Comparison of ENCODE assay signal across 10 cellular contexts in the genomic region with DNA sequence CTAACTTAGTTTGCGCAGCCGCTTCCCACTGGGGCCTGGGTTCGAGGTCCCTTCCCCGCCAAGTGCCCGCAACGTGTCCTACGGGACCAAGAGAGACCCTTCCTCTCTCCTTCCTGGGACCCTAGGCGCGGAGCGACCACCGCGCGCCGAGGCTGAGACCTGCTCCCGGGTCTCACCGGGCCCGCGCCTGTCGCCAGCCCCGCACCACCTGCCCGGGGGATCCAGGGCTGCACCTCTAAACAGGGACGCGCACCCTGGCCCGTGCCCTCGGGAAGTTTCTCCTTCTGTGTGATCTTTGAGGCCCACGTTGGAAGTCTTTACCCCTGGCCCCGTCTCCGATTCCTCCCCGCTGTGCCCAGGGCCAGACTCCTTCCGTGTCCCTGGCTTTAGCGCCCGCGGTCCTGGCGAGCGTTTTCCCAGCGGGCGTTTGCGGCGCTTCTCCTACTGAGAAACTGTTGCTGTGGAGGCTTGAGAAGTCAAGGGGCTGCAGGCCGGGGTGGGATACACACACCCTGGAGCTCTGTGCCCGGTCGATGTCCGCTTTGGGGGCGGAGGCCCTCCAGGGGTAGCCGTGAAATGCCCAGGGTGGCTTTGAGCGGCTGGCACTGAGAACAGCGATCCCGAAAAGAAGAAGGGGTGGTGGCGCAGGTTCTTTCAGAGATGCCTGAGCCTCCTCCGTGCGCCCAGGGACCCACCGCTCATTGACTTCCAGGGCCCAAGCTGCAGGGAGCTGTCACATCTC. TPM values are rescaled to one million over a fixed set of nuclear protein-coding genes. Genes with fewer than 3 reads are reported as not detected.
DNase-seq lines count a peak whose midpoint lies in the region; ATAC-seq, FAIRE-seq and TF ChIP-seq lines count a peak whose summit lies in the region.
"Had no signal": no experiment of that assay in that cellular context is flagged by ENCODE, and none has a peak within 500 bp of the region (broad histone marks: within the 10 kb centered on the region; RNA-seq: fewer than 3 reads in every experiment).

No MANE protein-coding gene starts in this region.

- peaks cover 12% of the 10 kb centered on the region for H3K4me1 Mint-ChIP-seq in WTC11

- H3K9me3 Mint-ChIP-seq in WTC11: no peaks in the 10 kb centered on the region

- H3K27ac Mint-ChIP-seq in WTC11: no peak overlapping the region

- no peak for FAIRE-seq in small intestine (lab: Jason Lieb, UNC)

- H3K9me3 ChIP-seq in gastrocnemius medialis: no peaks in the 10 kb centered on the region
- no peaks in the 10 kb centered on the region for H3K9me3 ChIP-seq in small intestine (ENCODE audit: control insufficient read depth, low read depth)

- no peak overlapping the region for H3K27ac ChIP-seq in gastrocnemius medialis
- no peak overlapping the region for H3K27ac ChIP-seq in small intestine (ENCODE audit: low read depth in 1 of 2, low read length in 1 of 2)

- POLR2A ChIA-PET in WTC11 (lab: Charles Lee): no interaction called here

- H3K27me3 Mint-ChIP-seq in WTC11 (ENCODE audit: low read depth): peaks cover 74% of the 10 kb centered on the region

- no peaks in the 10 kb centered on the region for H3K36me3 Mint-ChIP-seq in WTC11

- H3K4me3 ChIP-seq in gastrocnemius medialis (peak overlapping the region in 3 of 4 donors; percentile 24 to 28 (median 24)), small intestine (ENCODE audit: low read depth in 1 of 2, low read length in 2 of 2) (no peak overlapping the region)

- WGBS in small intestine, 3 donors: 17 to 26% (median 23%) methylated on average over 41 to 52 of the region's 52 CpGs

- ATAC-seq in WTC11 (peak; percentile 9; the same call in 1 of the 2 replicates), gastrocnemius medialis (no peak), sciatic nerve (no peak)

- H3K36me3 ChIP-seq in gastrocnemius medialis (no peaks in the 10 kb centered on the region), small intestine (ENCODE audit: control insufficient read depth in 2 of 2, insufficient read depth in 2 of 2, low read length in 2 of 2) (no peaks in the 10 kb centered on the region)

- DNase-seq in ELF-1 (ENCODE audit: low read depth, low spot score) (peak; percentile 36), WTC11 (ENCODE audit: low spot score) (peak; percentile 19), iPS-NIHi7 (ENCODE audit: extremely low spot score) (peak; percentile 20), gastrocnemius medialis (no peak), sciatic nerve (ENCODE audit: low spot score) (no peak), small intestine (no peak), foreskin melanocyte (no peak)
- DNase-seq in activated CD8-positive, alpha-beta memory T cell treated with anti-CD3 and anti-CD28 coated beads for 24 hours: no peak
- DNase-seq: DMS79 treated with DMSO at 0.1 percent for 48 hours, NCI-H524 treated with DMSO at 0.1 percent for 48 hours had no signal

- H3K4me1 ChIP-seq in gastrocnemius medialis (no peaks in the 10 kb centered on the region), small intestine (ENCODE audit: control insufficient read depth in 2 of 2, insufficient read depth in 1 of 2, low read depth in 1 of 2, low read length in 1 of 2) (no peaks in the 10 kb centered on the region)

- H3K4me3 Mint-ChIP-seq in WTC11: peak overlapping the region; percentile 72

- H3K27me3 ChIP-seq in gastrocnemius medialis (peaks cover 33 to 37% (median 35%) of the 10 kb centered on the region in 3 donors), small intestine (ENCODE audit: control insufficient read depth in 2 of 2, insufficient read depth in 2 of 2, low read length in 2 of 2) (peaks cover 10 to 22% of the 10 kb centered on the region in 2 donors)

- in situ Hi-C loops in gastrocnemius medialis (cut with MboI; ENCODE audit: low sequenced_read_pairs in 4 of 4): no loop called here

- no peak for TF ChIP-seq POLR2A in gastrocnemius medialis (IDR thresholded peaks at IDR 0.05)

- CTCF ChIA-PET in WTC11 (lab: Charles Lee): interaction anchor here (2.1 to 3.1 kb wide), 2 partner anchors 34 to 189 kb away, joined by 5 to 7 read pairs; no protein-coding TSS in a partner anchor

- TF ChIP-seq CTCF in WTC11 (IDR thresholded peaks at IDR 0.05): no peak
- no peak for TF ChIP-seq CTCF in gastrocnemius medialis (IDR thresholded peaks at IDR 0.05 in 4 of 5, conservative IDR thresholded peaks at IDR 0.05 in 1 of 5)

- intact Hi-C loops in gastrocnemius medialis (cut with DNase I; ENCODE audit: low total_unique reads) (no loop called here), sciatic nerve (cut with DNase I) (no loop called here)

TF ChIP-seq in WTC11, 78 proteins besides CTCF, POLR2A, EP300 and RAD21:
- TF ChIP-seq ZNF423 (CRISPR knock-in tag; IDR thresholded peaks at IDR 0.05) (no peak), ZNF219 (CRISPR knock-in tag; IDR thresholded peaks at IDR 0.05; ENCODE audit: borderline replicate concordance) (0 out of 2 replicates have a peak, but pooled peaks have one; percentile 45), SOX15 (CRISPR knock-in tag; IDR thresholded peaks at IDR 0.05) (no peak), TEAD1 (CRISPR knock-in tag; IDR thresholded peaks at IDR 0.05) (no peak), FOXP1 (CRISPR knock-in tag; IDR thresholded peaks at IDR 0.05; ENCODE audit: borderline replicate concordance) (peak; percentile 51; the same call in 1 of the 2 replicates), ZNF317 (CRISPR knock-in tag; IDR thresholded peaks at IDR 0.05; ENCODE audit: borderline replicate concordance, low read depth) (no peak), JUN (CRISPR knock-in tag; IDR thresholded peaks at IDR 0.05) (no peak), EMX1 (CRISPR knock-in tag; IDR thresholded peaks at IDR 0.05) (no peak)
- TF ChIP-seq, protein P1, sequence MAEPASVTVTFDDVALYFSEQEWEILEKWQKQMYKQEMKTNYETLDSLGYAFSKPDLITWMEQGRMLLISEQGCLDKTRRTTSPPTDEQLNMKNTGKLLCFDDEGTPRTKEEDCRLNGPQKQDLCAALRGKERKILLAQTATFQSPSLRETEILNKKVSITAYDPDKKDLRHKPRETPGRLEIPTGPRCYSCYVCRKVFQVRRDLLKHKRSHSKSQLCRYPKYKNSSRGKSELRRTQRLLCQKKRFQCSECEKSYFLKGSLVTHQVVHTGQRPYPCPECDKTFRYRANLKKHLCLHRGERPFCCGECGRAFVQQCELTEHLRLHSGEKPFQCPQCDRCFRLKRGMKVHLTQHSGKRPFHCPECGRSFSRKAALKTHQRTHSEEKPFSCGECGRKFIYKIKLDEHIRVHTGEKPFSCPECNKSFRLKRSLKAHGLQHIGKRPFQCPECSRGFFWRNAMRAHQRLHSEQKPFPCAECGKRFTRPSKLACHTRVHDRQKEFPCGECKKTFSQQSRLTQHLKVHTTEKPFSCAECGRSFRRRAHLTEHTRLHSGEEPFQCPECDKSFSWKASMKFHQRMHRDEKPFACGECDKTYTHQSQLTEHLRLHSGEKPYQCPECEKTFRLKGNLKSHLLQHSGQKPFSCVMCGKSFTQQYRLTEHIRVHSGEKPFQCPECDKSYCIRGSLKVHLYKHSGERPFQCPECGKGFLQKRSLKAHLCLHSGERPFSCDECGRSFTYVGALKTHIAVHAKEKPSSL (CRISPR knock-in tag; conservative IDR thresholded peaks at IDR 0.05): no peak
- TF ChIP-seq, protein P2, sequence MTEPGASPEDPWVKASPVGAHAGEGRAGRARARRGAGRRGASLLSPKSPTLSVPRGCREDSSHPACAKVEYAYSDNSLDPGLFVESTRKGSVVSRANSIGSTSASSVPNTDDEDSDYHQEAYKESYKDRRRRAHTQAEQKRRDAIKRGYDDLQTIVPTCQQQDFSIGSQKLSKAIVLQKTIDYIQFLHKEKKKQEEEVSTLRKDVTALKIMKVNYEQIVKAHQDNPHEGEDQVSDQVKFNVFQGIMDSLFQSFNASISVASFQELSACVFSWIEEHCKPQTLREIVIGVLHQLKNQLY (CRISPR knock-in tag; IDR thresholded peaks at IDR 0.05): no peak
- TF ChIP-seq, protein P3, sequence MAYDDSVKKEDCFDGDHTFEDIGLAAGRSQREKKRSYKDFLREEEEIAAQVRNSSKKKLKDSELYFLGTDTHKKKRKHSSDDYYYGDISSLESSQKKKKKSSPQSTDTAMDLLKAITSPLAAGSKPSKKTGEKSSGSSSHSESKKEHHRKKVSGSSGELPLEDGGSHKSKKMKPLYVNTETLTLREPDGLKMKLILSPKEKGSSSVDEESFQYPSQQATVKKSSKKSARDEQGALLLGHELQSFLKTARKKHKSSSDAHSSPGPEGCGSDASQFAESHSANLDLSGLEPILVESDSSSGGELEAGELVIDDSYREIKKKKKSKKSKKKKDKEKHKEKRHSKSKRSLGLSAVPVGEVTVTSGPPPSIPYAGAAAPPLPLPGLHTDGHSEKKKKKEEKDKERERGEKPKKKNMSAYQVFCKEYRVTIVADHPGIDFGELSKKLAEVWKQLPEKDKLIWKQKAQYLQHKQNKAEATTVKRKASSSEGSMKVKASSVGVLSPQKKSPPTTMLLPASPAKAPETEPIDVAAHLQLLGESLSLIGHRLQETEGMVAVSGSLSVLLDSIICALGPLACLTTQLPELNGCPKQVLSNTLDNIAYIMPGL (CRISPR knock-in tag; IDR thresholded peaks at IDR 0.05): no peak
- TF ChIP-seq, protein P4, sequence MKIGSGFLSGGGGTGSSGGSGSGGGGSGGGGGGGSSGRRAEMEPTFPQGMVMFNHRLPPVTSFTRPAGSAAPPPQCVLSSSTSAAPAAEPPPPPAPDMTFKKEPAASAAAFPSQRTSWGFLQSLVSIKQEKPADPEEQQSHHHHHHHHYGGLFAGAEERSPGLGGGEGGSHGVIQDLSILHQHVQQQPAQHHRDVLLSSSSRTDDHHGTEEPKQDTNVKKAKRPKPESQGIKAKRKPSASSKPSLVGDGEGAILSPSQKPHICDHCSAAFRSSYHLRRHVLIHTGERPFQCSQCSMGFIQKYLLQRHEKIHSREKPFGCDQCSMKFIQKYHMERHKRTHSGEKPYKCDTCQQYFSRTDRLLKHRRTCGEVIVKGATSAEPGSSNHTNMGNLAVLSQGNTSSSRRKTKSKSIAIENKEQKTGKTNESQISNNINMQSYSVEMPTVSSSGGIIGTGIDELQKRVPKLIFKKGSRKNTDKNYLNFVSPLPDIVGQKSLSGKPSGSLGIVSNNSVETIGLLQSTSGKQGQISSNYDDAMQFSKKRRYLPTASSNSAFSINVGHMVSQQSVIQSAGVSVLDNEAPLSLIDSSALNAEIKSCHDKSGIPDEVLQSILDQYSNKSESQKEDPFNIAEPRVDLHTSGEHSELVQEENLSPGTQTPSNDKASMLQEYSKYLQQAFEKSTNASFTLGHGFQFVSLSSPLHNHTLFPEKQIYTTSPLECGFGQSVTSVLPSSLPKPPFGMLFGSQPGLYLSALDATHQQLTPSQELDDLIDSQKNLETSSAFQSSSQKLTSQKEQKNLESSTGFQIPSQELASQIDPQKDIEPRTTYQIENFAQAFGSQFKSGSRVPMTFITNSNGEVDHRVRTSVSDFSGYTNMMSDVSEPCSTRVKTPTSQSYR (CRISPR knock-in tag; IDR thresholded peaks at IDR 0.05): no peak

RNA-seq across cellular contexts. Expression of a gene that starts 0.6 kb away (rescaled TPM):
- total RNA-seq in WTC11 (2021) (0.15 TPM in 1 of 3 replicates, not detected in the others), gastrocnemius medialis (not detected), sciatic nerve (2.1 TPM)
- under 1 TPM in 1 of 3 donors, not detected in 2; 0.60 TPM for polyA plus RNA-seq in small intestine

Comparison
In these comparisons a context has a peak if more than half of its experiments do, and no peak if none do; other contexts are left out.
1. DNase-seq: peak in ELF-1 (single experiment), WTC11 (single experiment) and iPS-NIHi7 (single experiment); none in gastrocnemius medialis (0 of 2), sciatic nerve (single experiment), small intestine (single experiment), foreskin melanocyte (single experiment) and activated CD8-positive, alpha-beta memory T cell treated with anti-CD3 and anti-CD28 coated beads for 24 hours (single experiment).
2. H3K4me3 ChIP-seq: peak in gastrocnemius medialis (3 of 4); none in small intestine (0 of 2).